Comparison of ENCODE assay signal across 2 cellular contexts in genomic region chr2:210544839-210545238, GRCh38.
TF ChIP-seq lines count a peak whose summit lies in the region.

No MANE protein-coding gene starts in this region.

TF ChIP-seq in A549, 52 proteins besides CTCF, POLR2A, EP300 and RAD21 (continued from another document):
- TF ChIP-seq USF2 (IDR thresholded peaks at IDR 0.05) (no peak), ESRRA (IDR thresholded peaks at IDR 0.05; ENCODE audit: borderline replicate concordance, low read length) (no peak), ATOH8 (CRISPR knock-in tag; IDR thresholded peaks at IDR 0.05; ENCODE audit: low read depth) (no peak), MYC (IDR thresholded peaks at IDR 0.05; ENCODE audit: borderline replicate concordance, low read length) (no peak), MAX (IDR thresholded peaks at IDR 0.05) (no peak), GATA3 (IDR thresholded peaks at IDR 0.05; ENCODE audit: borderline replicate concordance) (no peak)

TF ChIP-seq in K562, 482 proteins besides CTCF, POLR2A, EP300 and RAD21:
- TF ChIP-seq THRA (IDR thresholded peaks at IDR 0.05), result no peak
- peak; percentile 20; the same call in 1 of the 2 replicates for TF ChIP-seq TCF3 (CRISPR knock-in tag; IDR thresholded peaks at IDR 0.05)
